23 cellular contexts compared by ENCODE assay signal in the genomic region with DNA sequence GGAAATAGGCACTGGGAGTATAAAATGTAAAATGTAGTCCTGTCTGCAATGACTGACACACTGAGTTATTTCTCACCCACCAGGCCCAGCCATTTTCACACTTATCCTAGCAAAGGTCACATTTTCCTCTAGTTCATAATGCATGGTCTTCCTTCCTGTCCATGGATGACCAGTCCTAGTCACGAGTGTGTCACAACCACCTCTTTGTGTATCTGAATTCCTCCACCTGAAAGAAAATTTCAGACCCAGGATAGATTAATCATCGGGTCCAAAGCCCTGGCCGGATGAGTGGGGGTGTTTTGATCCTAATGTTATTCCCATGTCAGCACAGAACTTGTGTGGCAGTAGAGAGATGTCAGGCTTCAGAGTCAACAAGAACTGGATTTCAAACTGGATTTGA. TPM values are rescaled to one million over a fixed set of nuclear protein-coding genes. Genes with fewer than 3 reads are reported as not detected.
"Had no signal": no experiment of that assay in that cellular context is flagged by ENCODE, and none has a peak within 500 bp of the region (broad histone marks: within the 10 kb centered on the region; RNA-seq: fewer than 3 reads in every experiment).

A gene (plus strand): TSS at position 152 of the 400 bp plus-strand sequence. CDS start 420 bp downstream, outside the sequence.

- H3K27me3 ChIP-seq: right atrium auricular region, tibial nerve had no signal

- DNase-seq: activated CD4-positive, alpha-beta T cell treated with anti-CD3 and anti-CD28 coated beads for 1 hour; activated CD4-positive, alpha-beta T cell treated with anti-CD3 and anti-CD28 coated beads, Interleukin-2, amount 50 U/mL, for 1 hour; activated gamma-delta T cell treated with Interleukin-2 at 50 U/mL for 16 hours; activated T-cell treated with anti-CD3 and anti-CD28 coated beads, Interleukin-2, amount 50 U/mL, for 1 hour; aorta; caudate nucleus; dermis blood vessel endothelial cell; effector memory CD4-positive, alpha-beta T cell; glutamatergic neuron; hippocampal formation; kidney glomerular epithelial cell; left ventricle myocardium inferior; midbrain; natural killer cell; stimulated activated CD4-positive, alpha-beta T cell treated with anti-CD3 and anti-CD28 coated beads, Interleukin-4, amount 100 ng/mL, for 24 hours; substantia nigra; WERI-Rb-1 had no signal

- H3K4me3 ChIP-seq: left ventricle myocardium inferior, right atrium auricular region, tibial nerve had no signal

- H3K36me3 ChIP-seq: left ventricle myocardium inferior, right atrium auricular region, tibial nerve, WERI-Rb-1 had no signal

- H3K27ac ChIP-seq: left ventricle myocardium inferior, right atrium auricular region, tibial nerve, WERI-Rb-1 had no signal

- H3K9me3 ChIP-seq: left ventricle myocardium inferior, right atrium auricular region, tibial nerve had no signal

- H3K4me1 ChIP-seq: left ventricle myocardium inferior, right atrium auricular region, tibial nerve had no signal

RNA-seq across cellular contexts. Expression of the gene that starts here (rescaled TPM):
- total RNA-seq: aorta, frontal cortex, left ventricle myocardium inferior, natural killer cell, osteocyte, progenitor cell of endocrine pancreas, right atrium auricular region, tibial nerve had no signal
- polyA plus RNA-seq: aorta, esophagus had no signal
